Comparison of ENCODE assay signal across 13 cellular contexts in the genomic region with DNA sequence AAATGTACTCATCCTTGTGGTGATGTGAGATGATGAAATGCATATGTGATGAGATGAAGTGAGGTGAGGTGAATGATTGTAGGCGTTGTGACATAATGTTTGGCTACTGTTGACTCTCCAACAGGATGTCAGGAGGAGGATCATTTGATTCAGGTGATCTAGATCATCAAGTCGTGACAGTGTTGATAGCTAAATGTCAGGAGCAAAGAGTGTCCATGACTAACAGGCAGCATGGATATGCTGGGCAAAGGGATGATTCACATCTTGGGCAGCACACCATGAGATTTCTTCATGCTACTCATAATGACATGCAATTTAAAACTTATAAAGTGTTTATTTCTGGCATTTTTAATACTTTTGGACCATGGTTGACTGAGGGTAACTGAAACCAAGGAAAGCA. TPM values are rescaled to one million over a fixed set of nuclear protein-coding genes. Genes with fewer than 3 reads are reported as not detected.
DNase-seq lines count a peak whose midpoint lies in the region; ATAC-seq and TF ChIP-seq lines count a peak whose summit lies in the region.
"Had no signal": no experiment of that assay in that cellular context is flagged by ENCODE, and none has a peak within 500 bp of the region (broad histone marks: within the 10 kb centered on the region; RNA-seq: fewer than 3 reads in every experiment).

No MANE protein-coding gene starts in this region.

- no peaks in the 10 kb centered on the region for H3K9me3 ChIP-seq in mammary epithelial cell (replicated peaks; ENCODE audit: insufficient read depth, low read length)
- H3K9me3 ChIP-seq: lower lobe of right lung had no signal

- H3K79me2 ChIP-seq in mammary epithelial cell (ENCODE audit: insufficient read depth, low read length), result no peaks in the 10 kb centered on the region

- no peaks in the 10 kb centered on the region for H4K20me1 ChIP-seq in mammary epithelial cell (ENCODE audit: insufficient read depth, low read length)

- no TSS peak for BruUV-seq in mammary epithelial cell (replicated peaks; lab: Mats Ljungman, UMichigan)

- CTCF ChIA-PET in BJ (lab: Yijun Ruan, JAX) (interaction anchor here (0.7 to 2.1 kb wide), 3 partner anchors 9 to 712 kb away, joined by 3 to 9 read pairs (median 3); no protein-coding TSS in a partner anchor), mammary epithelial cell (lab: Charles Lee; ENCODE audit: low non-redundant PET) (no interaction called here)

- no peaks in the 10 kb centered on the region for H3K27me3 ChIP-seq in BJ (ENCODE audit: control insufficient read depth, insufficient read depth, low read length)
- no peaks in the 10 kb centered on the region for H3K27me3 ChIP-seq in mammary epithelial cell (ENCODE audit: insufficient read depth, low read length)
- H3K27me3 ChIP-seq: brain microvascular endothelial cell had no signal

- TF ChIP-seq CTCF in BJ (IDR thresholded peaks at IDR 0.05; ENCODE audit: insufficient read depth, low read depth, low read length), result no peak
- TF ChIP-seq CTCF in mammary epithelial cell (conservative IDR thresholded peaks at IDR 0.05 in 1 of 2, IDR thresholded peaks at IDR 0.05 in 1 of 2; ENCODE audit: extremely low read depth in 1 of 2, insufficient read depth in 1 of 2, low read depth in 1 of 2, low read length in 2 of 2), result no peak

- 73% methylated on average over 2 of the region's 2 CpGs for WGBS in mammary epithelial cell (ENCODE audit: low coverage, missing lambda C conversion rate)

- ATAC-seq in GM18498 (IDR thresholded peaks at IDR 0.05; ENCODE audit: unreplicated experiment) (no peak), HG02642 (IDR thresholded peaks at IDR 0.05; ENCODE audit: poor library complexity, unreplicated experiment) (no peak), HG02678 (IDR thresholded peaks at IDR 0.05; ENCODE audit: unreplicated experiment) (no peak)
- ATAC-seq: effector memory CD8-positive, alpha-beta T cell; lower lobe of right lung had no signal

- H3K36me3 ChIP-seq in BJ (ENCODE audit: control insufficient read depth, insufficient read depth, low read length) (no peaks in the 10 kb centered on the region), mammary epithelial cell (ENCODE audit: insufficient read depth, low read length) (no peaks in the 10 kb centered on the region)
- H3K36me3 ChIP-seq: brain microvascular endothelial cell, lower lobe of right lung had no signal

- H3K4me3 ChIP-seq in BJ (ENCODE audit: low read depth, low read length) (no peak overlapping the region), mammary epithelial cell (replicated peaks in 1 of 3; ENCODE audit: insufficient read depth in 1 of 3, low read depth in 2 of 3, low read length in 3 of 3) (no peak overlapping the region)
- H3K4me3 ChIP-seq: lower lobe of right lung, smooth muscle cell had no signal

- no peak overlapping the region for H3K4me2 ChIP-seq in mammary epithelial cell (ENCODE audit: insufficient read depth, low read depth, low read length)
- H3K4me2 ChIP-seq: smooth muscle cell had no signal

- H3K9ac ChIP-seq in mammary epithelial cell (ENCODE audit: insufficient read depth, low read length), result no peak overlapping the region

- in situ Hi-C loops in mammary epithelial cell (cut with MboI; ENCODE audit: low sequenced_read_pairs in 2 of 2), result loop anchor here in 1 of 2 donors (25.0 kb wide), 1 partner anchor 714 kb away; no protein-coding TSS in a partner anchor

- POLR2A ChIA-PET in BJ (lab: Charles Lee), result no interaction called here

- no peak overlapping the region for H2AFZ ChIP-seq in mammary epithelial cell (ENCODE audit: low read depth, low read length)

- H3K27ac ChIP-seq in mammary epithelial cell (ENCODE audit: insufficient read depth, low read depth, low read length), result no peak overlapping the region
- H3K27ac ChIP-seq: brain microvascular endothelial cell, lower lobe of right lung had no signal

- intact Hi-C loops in mammary epithelial cell (cut with micrococcal nuclease), result no loop called here

- dilution Hi-C loops in mammary epithelial cell (cut with HindIII; ENCODE audit: low sequenced_read_pairs), result no loop called here

- DNase-seq in BJ (ENCODE audit: low read depth) (peak; percentile 28), HS-27A (ENCODE audit: low read depth) (peak; percentile 11), mammary epithelial cell (peak; percentile 63), kidney glomerular epithelial cell (lab: John Stamatoyannopoulos, UW) (peak; percentile 57), T1000 (lab: John Stamatoyannopoulos, UW) (no peak)
- DNase-seq: activated CD4-positive, alpha-beta T cell treated with anti-CD3 and anti-CD28 coated beads for 4 hours; brain microvascular endothelial cell; effector memory CD8-positive, alpha-beta T cell; lower lobe of right lung had no signal

- H3K4me1 ChIP-seq in mammary epithelial cell (ENCODE audit: insufficient read depth, low read length), result no peaks in the 10 kb centered on the region
- H3K4me1 ChIP-seq: lower lobe of right lung had no signal

RNA-seq across cellular contexts. Expression of gene UBXN4, which starts 40.2 kb away (rescaled TPM):
- polyA plus RNA-seq in BJ (2011; rRNA removed) (51.1 and 75.6 TPM in 2 replicates), mammary epithelial cell (34.0 TPM)
- 28.0 and 34.0 TPM in 2 replicates for polyA minus RNA-seq in BJ (2011; rRNA and poly(A)+ RNA removed)
- 10 to 100 TPM; 72.2 to 72.9 TPM for total RNA-seq in mammary epithelial cell
- 29.6 TPM for polyA minus RNA-seq in mammary epithelial cell
